ENCODE assay signal across 20 cellular contexts in genomic region chr10:114328278-114328812, GRCh38.
A peak's percentile ranks its signal among the peaks of the same experiment; 100 is the strongest.
DNase-seq lines count a peak whose midpoint lies in the region; TF ChIP-seq lines count a peak whose summit lies in the region.
"Had no signal": no experiment of that assay in that cellular context is flagged by ENCODE, and none has a peak within 500 bp of the region (broad histone marks: within the 10 kb centered on the region; RNA-seq: fewer than 3 reads in every experiment).

No MANE protein-coding gene starts in this region.

- H2AFZ ChIP-seq in parathyroid adenoma, result no peak overlapping the region

- H3K4me1 ChIP-seq in parathyroid adenoma (peaks cover 66% of the 10 kb centered on the region), suprapubic skin (peaks cover 17% of the 10 kb centered on the region)
- H3K4me1 ChIP-seq: SJSA1 had no signal

- DNase-seq in islet precursor cell, result peak; percentile 55
- no peak for DNase-seq in suprapubic skin (ENCODE audit: low spot score in 2 of 2)
- no peak for DNase-seq in activated gamma-delta T cell (lab: John Stamatoyannopoulos, UW)
- DNase-seq in immature natural killer cell, result no peak
- DNase-seq: CD8-positive, alpha-beta memory T cell; DMS79; HFFc6; MV-4-11; NCI-H1417; NCI-H187 treated with DMSO at 0.1 percent for 48 hours; NCI-H2227 treated with DMSO at 0.1 percent for 48 hours; NCI-H524; NCI-H82; OCI-M1 had no signal

- no peak overlapping the region for H3K27ac Mint-ChIP-seq in immature natural killer cell
- H3K27ac Mint-ChIP-seq: CD8-positive, alpha-beta memory T cell; HFFc6 had no signal

- peaks cover 31% of the 10 kb centered on the region for H3K79me2 ChIP-seq in parathyroid adenoma

- no peaks in the 10 kb centered on the region for H3K36me3 Mint-ChIP-seq in immature natural killer cell
- H3K36me3 Mint-ChIP-seq: CD8-positive, alpha-beta memory T cell had no signal

- WGBS in suprapubic skin, result 74% methylated on average over 4 of the region's 10 CpGs

- H3K27ac ChIP-seq in C4-2B, result 0 out of 2 replicates have a peak overlapping the region, but pooled peaks have one; percentile 1
- peak overlapping the region; percentile 60; the same call in 1 of the 2 replicates for H3K27ac ChIP-seq in VCaP
- H3K27ac ChIP-seq in parathyroid adenoma, result peak overlapping the region; percentile 53
- no peak overlapping the region for H3K27ac ChIP-seq in suprapubic skin
- H3K27ac ChIP-seq: BLaER1 treated with 17β-estradiol and CSF1 and Interleukin-3, amounts not matched to agents 10 nM and 100 nM; KMS-11; SJSA1 had no signal

- no peak overlapping the region for H3K4me3 Mint-ChIP-seq in immature natural killer cell
- H3K4me3 Mint-ChIP-seq: CD8-positive, alpha-beta memory T cell; HFFc6 had no signal

- no peak for TF ChIP-seq EP300 in suprapubic skin (IDR thresholded peaks at IDR 0.05)

- H3K27me3 Mint-ChIP-seq in immature natural killer cell (ENCODE audit: low read depth in 3 of 3), result peaks cover 0 to 4% (median 2%) of the 10 kb centered on the region in 3 donors

- TF ChIP-seq POLR2A in suprapubic skin (IDR thresholded peaks at IDR 0.05), result no peak

- H3K4me2 ChIP-seq in parathyroid adenoma (ENCODE audit: low read length), result no peak overlapping the region
- H3K4me2 ChIP-seq: KMS-11 had no signal

- H3K36me3 ChIP-seq in parathyroid adenoma (ENCODE audit: control insufficient read depth, insufficient read depth, low read length), result no peaks in the 10 kb centered on the region
- H3K36me3 ChIP-seq in suprapubic skin, result peaks cover 2% of the 10 kb centered on the region
- H3K36me3 ChIP-seq: BLaER1 treated with 17β-estradiol and CSF1 and Interleukin-3, amounts not matched to agents 10 nM and 100 nM; SJSA1 had no signal

- TF ChIP-seq CTCF in C4-2B (conservative IDR thresholded peaks at IDR 0.05) (no peak), VCaP (conservative IDR thresholded peaks at IDR 0.05) (no peak), parathyroid adenoma (IDR thresholded peaks at IDR 0.05) (no peak), suprapubic skin (IDR thresholded peaks at IDR 0.05) (no peak)

- no peaks in the 10 kb centered on the region for H3K4me1 Mint-ChIP-seq in immature natural killer cell
- H3K4me1 Mint-ChIP-seq: CD8-positive, alpha-beta memory T cell had no signal

- H3K9me3 Mint-ChIP-seq in immature natural killer cell, result no peaks in the 10 kb centered on the region
- H3K9me3 Mint-ChIP-seq: CD8-positive, alpha-beta memory T cell; HFFc6 had no signal

- H3K4me3 ChIP-seq in parathyroid adenoma (ENCODE audit: low read depth, low read length) (no peak overlapping the region), suprapubic skin (no peak overlapping the region)
- H3K4me3 ChIP-seq: BLaER1 treated with 17β-estradiol and CSF1 and Interleukin-3, amounts not matched to agents 10 nM and 100 nM; SJSA1 had no signal

- H3K9me3 ChIP-seq in parathyroid adenoma (ENCODE audit: control insufficient read depth, low read length) (no peaks in the 10 kb centered on the region), suprapubic skin (no peaks in the 10 kb centered on the region)
- H3K9me3 ChIP-seq: BLaER1 treated with 17β-estradiol and CSF1 and Interleukin-3, amounts not matched to agents 10 nM and 100 nM; SJSA1 had no signal

- H3K9ac ChIP-seq in parathyroid adenoma, result no peak overlapping the region
- H3K9ac ChIP-seq: BLaER1 treated with 17β-estradiol and CSF1 and Interleukin-3, amounts not matched to agents 10 nM and 100 nM; KMS-11 had no signal

- H3K27me3 ChIP-seq in parathyroid adenoma (ENCODE audit: control insufficient read depth, insufficient read depth, low read length) (no peaks in the 10 kb centered on the region), suprapubic skin (no peaks in the 10 kb centered on the region)
- H3K27me3 ChIP-seq: BLaER1 treated with 17β-estradiol and CSF1 and Interleukin-3, amounts not matched to agents 10 nM and 100 nM; SJSA1 had no signal
